18 cellular contexts compared by ENCODE assay signal in the genomic region with DNA sequence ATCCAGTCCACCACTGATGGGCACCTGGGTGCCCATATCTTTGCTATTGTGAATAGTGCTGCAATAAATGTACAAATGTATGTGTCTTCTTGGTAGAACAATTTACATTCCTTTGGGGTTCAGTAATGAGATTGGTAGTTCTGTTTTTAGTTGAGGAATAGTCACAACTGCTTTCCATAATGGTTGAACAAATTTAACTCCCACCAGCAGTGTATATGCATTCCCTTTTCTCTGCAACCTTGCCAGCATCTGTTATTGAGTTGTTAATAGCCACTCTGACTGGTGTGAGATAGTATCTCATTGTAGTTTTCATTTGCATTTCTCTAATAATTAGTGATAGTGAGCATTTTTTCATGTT. TPM values are rescaled to one million over a fixed set of nuclear protein-coding genes. Genes with fewer than 3 reads are reported as not detected.
A peak's percentile ranks its signal among the peaks of the same experiment; 100 is the strongest.
DNase-seq lines count a peak whose midpoint lies in the region; ATAC-seq and TF ChIP-seq lines count a peak whose summit lies in the region.
"Had no signal": no experiment of that assay in that cellular context is flagged by ENCODE, and none has a peak within 500 bp of the region (broad histone marks: within the 10 kb centered on the region; RNA-seq: fewer than 3 reads in every experiment).

No MANE protein-coding gene starts in this region.

- peak overlapping the region; percentile 82 for H3K9ac ChIP-seq in mesenchymal stem cell (ENCODE audit: low read length)

- POLR2A ChIA-PET in PC-9 (lab: Charles Lee; ENCODE audit: unreplicated experiment), result no interaction called here

- H3K4me2 ChIP-seq in PC-9 (no peak overlapping the region), mesenchymal stem cell (ENCODE audit: low read length, poor library complexity, severe bottlenecking) (no peak overlapping the region)
- H3K4me2 ChIP-seq: smooth muscle cell had no signal

- peaks cover 16% of the 10 kb centered on the region for H3K36me3 ChIP-seq in PC-9 (ENCODE audit: low read depth)
- peaks cover 9 to 10% of the 10 kb centered on the region in 2 experiments for H3K36me3 ChIP-seq in mesenchymal stem cell (ENCODE audit: control insufficient read depth in 1 of 2, insufficient read depth in 2 of 2, low read depth in 1 of 2, low read length in 2 of 2)
- H3K36me3 ChIP-seq in left ventricle myocardium inferior, result no peaks in the 10 kb centered on the region
- H3K36me3 ChIP-seq: brain microvascular endothelial cell, lower lobe of right lung had no signal

- H3K27ac ChIP-seq in PC-9, result peak overlapping the region; percentile 16; the same call in 1 of the 2 replicates
- no peak overlapping the region for H3K27ac ChIP-seq in mesenchymal stem cell (ENCODE audit: low read length, poor library complexity, severe bottlenecking)
- H3K27ac ChIP-seq in left ventricle myocardium inferior (replicated peaks), result no peak overlapping the region
- H3K27ac ChIP-seq: brain microvascular endothelial cell, lower lobe of right lung, testis had no signal

- H3K23ac ChIP-seq in mesenchymal stem cell (ENCODE audit: low read length in 2 of 2), result no peak overlapping the region

- H4K8ac ChIP-seq in mesenchymal stem cell (ENCODE audit: low read length), result no peak overlapping the region

- BruUV-seq in PC-9 (replicated peaks; lab: Mats Ljungman, UMichigan), result no TSS peak

- H3K14ac ChIP-seq in mesenchymal stem cell (ENCODE audit: low read length in 2 of 2), result no peak overlapping the region

- no peak overlapping the region for H2BK120ac ChIP-seq in mesenchymal stem cell (ENCODE audit: low read depth, low read length)

- H3K79me2 ChIP-seq in PC-9 (ENCODE audit: low read depth), result peaks cover 62% of the 10 kb centered on the region

- H2AK5ac ChIP-seq in mesenchymal stem cell (ENCODE audit: low read length, severe bottlenecking), result no peak overlapping the region

- H4K91ac ChIP-seq in mesenchymal stem cell (ENCODE audit: low read length), result no peak overlapping the region

- no peak for DNase-seq in PC-9
- peak; percentile 15 for DNase-seq in mesenchymal stem cell
- DNase-seq in stimulated activated CD4-positive, alpha-beta T cell treated with anti-CD3 and anti-CD28 coated beads, Interleukin-12 subunit alpha, Interleukin-12 subunit beta, amount 100 ng/mL, for 4 hours, result no peak
- no peak for DNase-seq in posterior cingulate gyrus
- DNase-seq in iPS-NIHi7 (ENCODE audit: extremely low spot score), result no peak
- DNase-seq in left ventricle myocardium inferior, result no peak
- DNase-seq: activated CD4-positive, alpha-beta T cell treated with anti-CD3 and anti-CD28 coated beads for 48 hours; activated naive CD4-positive, alpha-beta T cell treated with anti-CD3 and anti-CD28 coated beads, Interleukin-2, amount 10 ng/mL, durations not matched to agents 7 days and 5 days; brain microvascular endothelial cell; cortex of kidney; lower lobe of right lung; MV-4-11; NCI-H2029 treated with DMSO at 0.1 percent for 48 hours; NCI-H524 treated with DMSO at 0.1 percent for 48 hours; testis had no signal

- H3K27me3 ChIP-seq in PC-9 (ENCODE audit: insufficient read depth, low read depth) (no peaks in the 10 kb centered on the region), mesenchymal stem cell (ENCODE audit: control insufficient read depth in 1 of 2, insufficient read depth in 1 of 2, low read length in 2 of 2) (no peaks in the 10 kb centered on the region), left ventricle myocardium inferior (ENCODE audit: low read depth) (no peaks in the 10 kb centered on the region)
- H3K27me3 ChIP-seq: brain microvascular endothelial cell, testis had no signal

- ATAC-seq in GM19397 (IDR thresholded peaks at IDR 0.05; ENCODE audit: unreplicated experiment) (peak; percentile 38), HG02642 (IDR thresholded peaks at IDR 0.05; ENCODE audit: poor library complexity, unreplicated experiment) (peak; percentile 58)
- ATAC-seq: lower lobe of right lung had no signal

- H4K20me1 ChIP-seq in PC-9 (ENCODE audit: insufficient read depth), result 0 out of 2 replicates have a peak, but pooled peaks cover 5% of the 10 kb centered on the region

- intact Hi-C loops in PC-9 (cut with micrococcal nuclease; ENCODE audit: unreplicated experiment) (loop anchor here (5.0 kb wide), 2 partner anchors 54 to 759 kb away; no protein-coding TSS in a partner anchor), posterior cingulate gyrus (cut with DNase I) (loop anchor here (2.0 kb wide), 1 partner anchor 27 kb away; a partner anchor contains a TSS), left ventricle myocardium inferior (cut with micrococcal nuclease) (loop anchor here (2.0 kb wide), 1 partner anchor 123 kb away; no protein-coding TSS in a partner anchor)

- H3K4me3 ChIP-seq in PC-9 (no peak overlapping the region), mesenchymal stem cell (ENCODE audit: insufficient read depth in 1 of 2, low read depth in 1 of 2, low read length in 2 of 2) (no peak overlapping the region), left ventricle myocardium inferior (no peak overlapping the region)
- H3K4me3 ChIP-seq: lower lobe of right lung, smooth muscle cell, testis had no signal

- no peaks in the 10 kb centered on the region for H3K4me1 ChIP-seq in PC-9 (replicated peaks; ENCODE audit: insufficient read depth)
- H3K4me1 ChIP-seq in mesenchymal stem cell (ENCODE audit: control insufficient read depth, insufficient read depth, low read depth, low read length), result peaks cover 3% of the 10 kb centered on the region
- peaks cover 25% of the 10 kb centered on the region for H3K4me1 ChIP-seq in left ventricle myocardium inferior
- H3K4me1 ChIP-seq: testis had no signal

- H2AFZ ChIP-seq in PC-9 (no peak overlapping the region), mesenchymal stem cell (ENCODE audit: low read depth, low read length) (no peak overlapping the region)

- no peak overlapping the region for H2BK5ac ChIP-seq in mesenchymal stem cell (ENCODE audit: low read depth, low read length, poor library complexity, severe bottlenecking)

- H3K79me1 ChIP-seq in mesenchymal stem cell (replicated peaks; ENCODE audit: low read length, poor library complexity, severe bottlenecking), result peaks cover 14% of the 10 kb centered on the region

- no peak for TF ChIP-seq CTCF in PC-9 (conservative IDR thresholded peaks at IDR 0.05)
- no peak for TF ChIP-seq CTCF in left ventricle myocardium inferior (IDR thresholded peaks at IDR 0.05; ENCODE audit: borderline replicate concordance)

- H3F3A ChIP-seq in PC-9 (ENCODE audit: insufficient read depth, low read depth), result peaks cover 30% of the 10 kb centered on the region; the same call in 1 of the 2 replicates

- no peak overlapping the region for H3K4ac ChIP-seq in mesenchymal stem cell (ENCODE audit: low read depth in 1 of 2, low read length in 2 of 2)

- CTCF ChIA-PET in PC-9 (lab: Charles Lee), result no interaction called here

- H2BK12ac ChIP-seq in mesenchymal stem cell (ENCODE audit: low read length in 2 of 2), result no peak overlapping the region

- H3K18ac ChIP-seq in mesenchymal stem cell (ENCODE audit: low read depth in 1 of 2, low read length in 2 of 2), result no peak overlapping the region

- H3K9me2 ChIP-seq in PC-9 (ENCODE audit: insufficient read depth), result no peaks in the 10 kb centered on the region

- no peaks in the 10 kb centered on the region; the same call in 1 of the 2 replicates for H3K9me3 ChIP-seq in PC-9 (ENCODE audit: insufficient read depth, low read depth)
- peaks cover 4% of the 10 kb centered on the region for H3K9me3 ChIP-seq in mesenchymal stem cell (ENCODE audit: control insufficient read depth, low read length)
- H3K9me3 ChIP-seq in left ventricle myocardium inferior (replicated peaks), result no peaks in the 10 kb centered on the region
- H3K9me3 ChIP-seq: lower lobe of right lung, testis had no signal

- H2BK15ac ChIP-seq in mesenchymal stem cell (ENCODE audit: low read depth, poor library complexity, severe bottlenecking), result no peak overlapping the region

RNA-seq across cellular contexts. Expression of a gene that starts 27.8 kb away (rescaled TPM):
- total RNA-seq in PC-9 (2021) (128 and 151 TPM in 2 replicates), left ventricle myocardium inferior (76.5 TPM)
- 53.6 TPM for polyA plus RNA-seq in mesenchymal stem cell (2013, experiment 1 of 2)
- 55.1 TPM for polyA plus RNA-seq in mesenchymal stem cell (2013, experiment 2 of 2)

RNA-seq across cellular contexts. Expression of a gene that starts 57.0 kb away (rescaled TPM):
- total RNA-seq in PC-9 (2021) (36.4 and 49.5 TPM in 2 replicates), left ventricle myocardium inferior (44.8 TPM)
- polyA plus RNA-seq in mesenchymal stem cell (2013, experiment 1 of 2), result 66.7 TPM
- polyA plus RNA-seq in mesenchymal stem cell (2013, experiment 2 of 2), result 67.2 TPM
